Comparison of ENCODE assay signal across 8 cellular contexts in genomic region chr15:68277605-68278344, GRCh38. TPM values are rescaled to one million over a fixed set of nuclear protein-coding genes. Genes with fewer than 3 reads are reported as not detected.
A peak's percentile ranks its signal among the peaks of the same experiment; 100 is the strongest.
DNase-seq lines count a peak whose midpoint lies in the region; ATAC-seq lines count a peak whose summit lies in the region.

FEM1B (plus strand) TSS chr15:68277745; CDS start chr15:68278418, 673 bp downstream.

- CTCF ChIA-PET in activated CD8-positive, alpha-beta memory T cell treated with anti-CD3 and anti-CD28 coated beads for 36 hours (lab: Charles Lee): interaction anchor here (0.6 to 1.4 kb wide), 5 partner anchors 16 to 414 kb away, joined by 3 read pairs; partner anchors contain the start of gene CLN6

- ATAC-seq in GM21360 (IDR thresholded peaks at IDR 0.05; ENCODE audit: unreplicated experiment): peak; percentile 74

- DNase-seq in COLO668 (lab: John Stamatoyannopoulos, UW; ENCODE audit: unreplicated experiment): peak; percentile 94
- DNase-seq in HT1080 (ENCODE audit: low read depth): peak; percentile 88
- peak; percentile 92 for DNase-seq in NOMO-1 (lab: John Stamatoyannopoulos, UW; ENCODE audit: unreplicated experiment in 2 of 2)
- DNase-seq in effector CD8-positive, alpha-beta T cell (lab: John Stamatoyannopoulos, UW): peak; percentile 78
- peak; percentile 95 for DNase-seq in medulla oblongata (ENCODE audit: extremely low spot score)
- DNase-seq in stimulated activated CD8-positive, alpha-beta memory T cell treated with anti-CD3 and anti-CD28 coated beads, Interleukin-12 subunit alpha, Interleukin-12 subunit beta, amount 100 ng/mL, for 1 hour (ENCODE audit: low read depth): peak; percentile 75

- POLR2A ChIA-PET in activated CD8-positive, alpha-beta memory T cell treated with anti-CD3 and anti-CD28 coated beads for 36 hours (lab: Charles Lee): interaction anchor here (0.6 to 1.5 kb wide), 8 partner anchors 21 to 1425 kb away, joined by 3 to 7 read pairs (median 4); partner anchors contain the start of gene PIAS1

RNA-seq across cellular contexts. Expression of gene FEM1B, which starts in this region (rescaled TPM):
- total RNA-seq in HT1080 (2014; rRNA removed; shearing (Covaris generic)): 28.0 and 44.1 TPM in 2 replicates
- 19.1 and 22.8 TPM in 2 replicates for polyA plus RNA-seq in HT1080 (2015; cell fraction: cytosol; rRNA removed)
- polyA plus RNA-seq in HT1080 (2015; cell fraction: nucleus; rRNA removed): 20.0 and 21.1 TPM in 2 replicates
- 10 to 100 TPM; 32.9 to 37.6 TPM for total RNA-seq in activated CD8-positive, alpha-beta memory T cell treated with anti-CD3 and anti-CD28 coated beads for 36 hours

Comparison
In these comparisons a context has a peak if more than half of its experiments do, and no peak if none do; other contexts are left out.
1. Peak in every context shown above with its lines: DNase-seq and ATAC-seq.